ENCODE assay signal across 8 cellular contexts in genomic region chrX:107117993-107118321, GRCh38. TPM values are rescaled to one million over a fixed set of nuclear protein-coding genes. Genes with fewer than 3 reads are reported as not detected.
DNase-seq lines count a peak whose midpoint lies in the region; TF ChIP-seq lines count a peak whose summit lies in the region.

No MANE protein-coding gene starts in this region.

- peak overlapping the region; percentile 54 to 73 (median 60) for H3K4me3 ChIP-seq in esophagus squamous epithelium

- H3K4me1 Mint-ChIP-seq in activated CD4-positive, alpha-beta T cell treated with anti-CD3 and anti-CD28 coated beads, Interleukin-2, amount 10 ng/mL, durations not matched to agents 7 days and 5 days = peaks cover 34% of the 10 kb centered on the region
- H3K4me1 Mint-ChIP-seq in nephron = peaks cover 11% of the 10 kb centered on the region

- no peak for TF ChIP-seq POLR2A in esophagus squamous epithelium (IDR thresholded peaks at IDR 0.05)

- H3K27ac ChIP-seq in esophagus squamous epithelium = peak overlapping the region; percentile 53 to 82 (median 72)

- in situ Hi-C loops in G401 (cut with HindIII; ENCODE audit: low sequenced_read_pairs) = no loop called here

- no peaks in the 10 kb centered on the region for H3K27me3 ChIP-seq in esophagus squamous epithelium

- CTCF ChIA-PET in activated CD4-positive, alpha-beta T cell treated with anti-CD3 and anti-CD28 coated beads, Interleukin-2, amount 10 ng/mL, durations not matched to agents 7 days and 5 days (lab: Charles Lee) = no interaction called here

- H3K27ac Mint-ChIP-seq in activated CD4-positive, alpha-beta T cell treated with anti-CD3 and anti-CD28 coated beads, Interleukin-2, amount 10 ng/mL, durations not matched to agents 7 days and 5 days = peak overlapping the region; percentile 97
- H3K27ac Mint-ChIP-seq in nephron = peak overlapping the region; percentile 56 to 100 (median 98)

- H3K9me3 ChIP-seq in esophagus squamous epithelium = no peaks in the 10 kb centered on the region

- no peaks in the 10 kb centered on the region for H3K9me3 Mint-ChIP-seq in activated CD4-positive, alpha-beta T cell treated with anti-CD3 and anti-CD28 coated beads, Interleukin-2, amount 10 ng/mL, durations not matched to agents 7 days and 5 days
- H3K9me3 Mint-ChIP-seq in nephron = peaks cover 5% of the 10 kb centered on the region

- H3K36me3 Mint-ChIP-seq in activated CD4-positive, alpha-beta T cell treated with anti-CD3 and anti-CD28 coated beads, Interleukin-2, amount 10 ng/mL, durations not matched to agents 7 days and 5 days (ENCODE audit: low read depth) = peaks cover 39% of the 10 kb centered on the region
- peaks cover 38% of the 10 kb centered on the region for H3K36me3 Mint-ChIP-seq in nephron (ENCODE audit: low read depth)

- H3K4me1 ChIP-seq in esophagus squamous epithelium = peaks cover 0 to 12% (median 0%) of the 10 kb centered on the region in 3 donors

- no peak for TF ChIP-seq CTCF in esophagus squamous epithelium (IDR thresholded peaks at IDR 0.05)
- no peak for TF ChIP-seq CTCF in nephron (IDR thresholded peaks at IDR 0.05; ENCODE audit: unreplicated experiment in 3 of 3)

- no peak for DNase-seq in activated CD4-positive, alpha-beta T cell treated with anti-CD3 and anti-CD28 coated beads, Interleukin-2, amount 10 ng/mL, durations not matched to agents 7 days and 5 days
- no peak for DNase-seq in activated CD4-positive, alpha-beta T cell treated with anti-CD3 and anti-CD28 coated beads for 1 hour
- peak; percentile 30 for DNase-seq in RPMI8226
- DNase-seq in esophagus squamous epithelium (lab: John Stamatoyannopoulos, UW) = no peak
- DNase-seq in retina = no peak
- no peak for DNase-seq in NCI-H146 (lab: John Stamatoyannopoulos, UW)
- DNase-seq in G401 (ENCODE audit: low spot score) = no peak

- POLR2A ChIA-PET in activated CD4-positive, alpha-beta T cell treated with anti-CD3 and anti-CD28 coated beads, Interleukin-2, amount 10 ng/mL, durations not matched to agents 7 days and 5 days (lab: Charles Lee) = no interaction called here

- no peaks in the 10 kb centered on the region for H3K27me3 Mint-ChIP-seq in activated CD4-positive, alpha-beta T cell treated with anti-CD3 and anti-CD28 coated beads, Interleukin-2, amount 10 ng/mL, durations not matched to agents 7 days and 5 days
- no peaks in the 10 kb centered on the region for H3K27me3 Mint-ChIP-seq in nephron (ENCODE audit: low read depth)

- intact Hi-C loops in esophagus squamous epithelium (cut with DNase I) = no loop called here

- WGBS in esophagus squamous epithelium, 2 donors = 0 to 29% methylated on average over 2 to 5 of the region's 8 CpGs

- peak overlapping the region; percentile 96 for H3K4me3 Mint-ChIP-seq in activated CD4-positive, alpha-beta T cell treated with anti-CD3 and anti-CD28 coated beads, Interleukin-2, amount 10 ng/mL, durations not matched to agents 7 days and 5 days
- H3K4me3 Mint-ChIP-seq in nephron = peak overlapping the region; percentile 99

- H3K36me3 ChIP-seq in esophagus squamous epithelium = peaks cover 0 to 37% (median 0%) of the 10 kb centered on the region in 3 donors

RNA-seq across cellular contexts. Expression of gene RBM41, which starts 0.7 kb away (rescaled TPM):
- total RNA-seq in activated CD4-positive, alpha-beta T cell treated with anti-CD3 and anti-CD28 coated beads, Interleukin-2, amount 10 ng/mL, durations not matched to agents 7 days and 5 days = 10 to 100 TPM; 12.8 to 14.5 TPM
- total RNA-seq in esophagus squamous epithelium = 10 to 100 TPM; 10.5 to 17.9 (median 13.8) TPM
- 3.1 and 10.0 TPM in 2 replicates for total RNA-seq in G401 (2014; rRNA removed; shearing (Covaris generic))
